ENCODE assay signal across 8 cellular contexts in the genomic region with DNA sequence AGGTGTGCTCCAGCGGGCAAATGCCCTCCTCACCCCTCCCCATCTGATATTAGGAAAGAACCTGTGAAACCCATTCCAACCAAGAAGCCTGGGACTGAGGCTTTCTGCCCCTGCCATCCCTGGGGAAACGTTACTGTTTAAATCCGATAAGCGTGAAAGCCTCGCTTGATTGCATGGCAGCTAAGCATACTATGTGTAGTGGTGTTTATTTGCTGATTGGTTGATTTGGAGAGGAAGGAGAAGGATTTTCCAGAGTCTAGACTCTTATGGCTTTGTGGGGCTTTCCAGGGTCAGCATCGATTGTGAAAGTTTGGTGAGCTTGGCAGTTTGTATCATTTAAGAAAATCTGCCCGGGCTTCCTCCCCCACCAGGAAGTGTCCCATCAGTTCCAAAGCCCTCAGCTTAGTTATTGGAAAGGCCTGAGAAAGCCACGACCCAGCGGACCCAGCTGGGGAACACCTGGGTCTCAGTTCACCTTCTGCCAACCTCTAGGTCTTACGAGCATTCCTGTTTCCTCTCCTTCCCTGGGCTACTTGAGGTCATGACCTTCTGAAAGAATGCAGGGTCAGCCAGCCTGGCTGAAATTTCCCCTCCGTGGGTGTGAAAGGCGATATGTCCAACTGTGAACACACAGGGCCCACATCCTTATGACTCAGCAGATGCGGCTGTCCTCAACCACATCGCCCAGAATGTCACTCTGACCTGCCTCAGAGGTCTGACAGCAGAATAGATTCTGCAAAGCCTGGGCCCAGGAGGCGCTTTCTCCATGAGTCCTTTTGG.
DNase-seq lines count a peak whose midpoint lies in the region; ATAC-seq and TF ChIP-seq lines count a peak whose summit lies in the region.

No MANE protein-coding gene starts in this region.

- H3K4me1 Mint-ChIP-seq in stimulated activated naive CD8-positive, alpha-beta T cell treated with anti-CD3 and anti-CD28 coated beads, Interleukin-15, amount 100 ng/mL, for 72 hours = peaks cover 77% of the 10 kb centered on the region

- ATAC-seq in HG03469 (IDR thresholded peaks at IDR 0.05; ENCODE audit: unreplicated experiment) = peak; percentile 48
- ATAC-seq in stimulated activated naive CD8-positive, alpha-beta T cell treated with anti-CD3 and anti-CD28 coated beads, Interleukin-15, amount 100 ng/mL, for 72 hours = peak; percentile 26

- DNase-seq in GM04504 (ENCODE audit: low read depth) (peak; percentile 43), GM20000 (ENCODE audit: low spot score) (peak; percentile 83), iris pigment epithelial cell (ENCODE audit: low read depth) (peak; percentile 85), NCI-H1092 treated with DMSO at 0.1 percent for 48 hours (lab: John Stamatoyannopoulos, UW) (no peak)
- DNase-seq in activated CD4-positive, CD25-positive, alpha-beta regulatory T cell treated with anti-CD3 and anti-CD28 coated beads, Interleukin-2, amount 50 U/mL, for 72 hours = peak; percentile 40
- DNase-seq in stimulated activated naive CD8-positive, alpha-beta T cell treated with anti-CD3 and anti-CD28 coated beads, Interleukin-15, amount 100 ng/mL, for 72 hours = peak in 1 of 2 donors; percentile 47
- no peak for DNase-seq in central memory CD4-positive, alpha-beta T cell

- H3K4me3 Mint-ChIP-seq in stimulated activated naive CD8-positive, alpha-beta T cell treated with anti-CD3 and anti-CD28 coated beads, Interleukin-15, amount 100 ng/mL, for 72 hours = peak overlapping the region in 1 of 2 donors; percentile 22

- H3K27ac Mint-ChIP-seq in stimulated activated naive CD8-positive, alpha-beta T cell treated with anti-CD3 and anti-CD28 coated beads, Interleukin-15, amount 100 ng/mL, for 72 hours = no peak overlapping the region

- no peaks in the 10 kb centered on the region for H3K27me3 Mint-ChIP-seq in stimulated activated naive CD8-positive, alpha-beta T cell treated with anti-CD3 and anti-CD28 coated beads, Interleukin-15, amount 100 ng/mL, for 72 hours

- H3K9me3 Mint-ChIP-seq in stimulated activated naive CD8-positive, alpha-beta T cell treated with anti-CD3 and anti-CD28 coated beads, Interleukin-15, amount 100 ng/mL, for 72 hours = peaks cover 0 to 6% of the 10 kb centered on the region in 2 donors

- no peak for TF ChIP-seq CTCF in GM20000 (IDR thresholded peaks at IDR 0.05; ENCODE audit: extremely low read depth, missing control alignments)

Comparison
In these comparisons a context has a peak if more than half of its experiments do, and no peak if none do; other contexts are left out.
1. DNase-seq: peak in GM04504 (single experiment), GM20000 (single experiment), activated CD4-positive, CD25-positive, alpha-beta regulatory T cell treated with anti-CD3 and anti-CD28 coated beads, Interleukin-2, amount 50 U/mL, for 72 hours (single experiment) and iris pigment epithelial cell (single experiment); none in central memory CD4-positive, alpha-beta T cell (single experiment) and NCI-H1092 treated with DMSO at 0.1 percent for 48 hours (single experiment).